In the genomic region with DNA sequence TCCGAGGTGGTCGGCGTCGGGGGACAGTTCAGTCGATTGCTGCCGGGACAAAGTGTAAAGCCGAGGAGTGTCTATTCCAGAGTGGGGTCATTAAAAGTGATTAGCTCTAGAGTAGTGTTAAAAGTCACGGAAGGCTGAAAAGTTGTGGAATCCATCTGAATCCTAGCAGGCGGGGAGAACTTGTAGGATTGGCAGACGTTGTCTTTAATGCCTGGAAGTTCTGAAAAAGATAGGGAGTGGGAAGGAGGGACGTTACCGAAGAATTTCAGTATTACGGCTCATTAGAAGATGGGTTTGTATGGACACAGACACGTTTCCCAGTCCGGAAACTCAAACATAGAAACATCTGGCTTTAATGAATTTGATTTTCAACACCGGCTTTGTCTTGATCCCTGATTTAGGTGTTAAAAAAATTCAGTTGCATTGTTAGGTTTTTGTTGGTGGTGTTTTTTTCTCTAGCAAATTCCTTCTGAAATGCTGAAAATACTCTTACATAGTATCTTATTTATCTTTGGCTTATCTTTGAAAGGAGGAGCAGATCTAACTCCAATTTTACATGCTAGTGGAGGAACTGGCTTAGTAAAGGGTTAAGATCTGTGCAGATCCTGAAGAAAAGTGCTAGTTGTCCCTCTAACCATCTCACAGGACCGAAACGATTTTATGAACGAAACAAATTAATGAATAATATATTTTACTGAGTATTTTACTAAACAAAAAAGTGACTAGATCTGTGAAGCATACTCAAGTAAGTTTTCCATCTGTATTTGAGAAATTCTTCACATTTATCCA, we compare ENCODE assay signal across 7 cellular contexts. TPM values are rescaled to one million over a fixed set of nuclear protein-coding genes. Genes with fewer than 3 reads are reported as not detected.
DNase-seq lines count a peak whose midpoint lies in the region; ATAC-seq, FAIRE-seq and TF ChIP-seq lines count a peak whose summit lies in the region.

No MANE protein-coding gene starts in this region.

- TF ChIP-seq POLR2A in body of pancreas (IDR thresholded peaks at IDR 0.05) = no peak
- TF ChIP-seq POLR2A in stomach (IDR thresholded peaks at IDR 0.05) = no peak

- intact Hi-C loops in body of pancreas (cut with DNase I) = no loop called here
- intact Hi-C loops in kidney (cut with DNase I) = no loop called here
- intact Hi-C loops in stomach (cut with DNase I; ENCODE audit: low total_unique reads) = no loop called here

- TF ChIP-seq CTCF in body of pancreas (IDR thresholded peaks at IDR 0.05) (no peak), kidney (IDR thresholded peaks at IDR 0.05; ENCODE audit: borderline replicate concordance, extremely low read depth, insufficient read depth) (no peak), stomach (IDR thresholded peaks at IDR 0.05) (no peak)

- no peak for TF ChIP-seq EP300 in stomach (IDR thresholded peaks at IDR 0.05)

- H3K27me3 ChIP-seq in body of pancreas (no peaks in the 10 kb centered on the region), stomach (no peaks in the 10 kb centered on the region)

- no peak for FAIRE-seq in kidney (lab: Jason Lieb, UNC)

- DNase-seq in GM04504 (ENCODE audit: low read depth) (peak; percentile 30), LHCN-M2 (ENCODE audit: low read depth) (peak; percentile 32), body of pancreas (no peak), kidney (no peak), stomach (no peak), HuH-7 (ENCODE audit: low spot score) (no peak)

- H3K4me1 ChIP-seq in body of pancreas (peaks cover 41% of the 10 kb centered on the region), kidney (ENCODE audit: control insufficient read depth in 1 of 2, insufficient read depth in 1 of 2, low read depth in 1 of 2, low read length in 2 of 2) (peaks cover 18 to 23% of the 10 kb centered on the region in 2 donors), stomach (peaks cover 22 to 71% (median 51%) of the 10 kb centered on the region in 4 donors)

- no peaks in the 10 kb centered on the region for H3K9me3 ChIP-seq in body of pancreas
- no peaks in the 10 kb centered on the region for H3K9me3 ChIP-seq in kidney (ENCODE audit: control insufficient read depth in 1 of 2, low read length in 2 of 2)
- no peaks in the 10 kb centered on the region for H3K9me3 ChIP-seq in stomach

- 2% methylated on average over 19 of the region's 19 CpGs for WGBS in body of pancreas, 2 donors
- WGBS in stomach, 5 donors = 3 to 4% (median 3%) methylated on average over 19 of the region's 19 CpGs

- H3K36me3 ChIP-seq in body of pancreas (replicated peaks in 1 of 2; ENCODE audit: insufficient read depth in 1 of 2, low read depth in 2 of 2) (no peaks in the 10 kb centered on the region), kidney (ENCODE audit: control insufficient read depth in 1 of 2, insufficient read depth in 2 of 2, low read length in 2 of 2) (peaks cover 0 to 1% of the 10 kb centered on the region in 2 donors), stomach (peaks cover 0 to 5% (median 0%) of the 10 kb centered on the region in 4 donors)

- peak; percentile 11 for ATAC-seq in body of pancreas
- no peak for ATAC-seq in HG02884 (IDR thresholded peaks at IDR 0.05; ENCODE audit: unreplicated experiment)

- H3K27ac ChIP-seq in body of pancreas (peak overlapping the region; percentile 92 to 99 (median 98)), kidney (ENCODE audit: low read depth in 2 of 2, low read length in 2 of 2) (peak overlapping the region; percentile 98 to 99), stomach (peak overlapping the region; percentile 96 to 99 (median 98))

- H3K4me3 ChIP-seq in body of pancreas = peak overlapping the region; percentile 92 to 95
- H3K4me3 ChIP-seq in kidney (ENCODE audit: low read length in 2 of 2) = peak overlapping the region; percentile 76 to 89
- peak overlapping the region; percentile 76 to 95 (median 86) for H3K4me3 ChIP-seq in stomach

- peak overlapping the region; percentile 89 to 96 for H3K9ac ChIP-seq in kidney (ENCODE audit: low read length in 2 of 2)

RNA-seq across cellular contexts. Expression of gene MKLN1, which starts 0.9 kb away (rescaled TPM):
- 31.5 and 40.5 TPM in 2 replicates for total RNA-seq in LHCN-M2 (2014; rRNA removed)
- polyA plus RNA-seq in LHCN-M2 (2012) = 17.9 TPM
- 10 to 100 TPM; 25.1 to 29.3 TPM for total RNA-seq in body of pancreas
- 77.0 TPM for total RNA-seq in kidney
- 24.4 TPM for polyA plus RNA-seq in kidney (ENCODE audit: insufficient read depth, low read depth, low replicate concordance)
- total RNA-seq in stomach = 100 to 1,000 TPM in 2 of 5 donors, 10 to 100 TPM in 3; 24.5 to 147 (median 43.3) TPM
- polyA plus RNA-seq in stomach = 10 to 100 TPM in 2 of 3 donors, 1 to 10 TPM in 1; 9.4 to 13.9 (median 11.5) TPM

Comparison
In these comparisons a context has a peak if more than half of its experiments do, and no peak if none do; other contexts are left out.
1. DNase-seq: peak in GM04504 (single experiment) and LHCN-M2 (single experiment); none in body of pancreas (0 of 4), kidney (single experiment), stomach (single experiment) and HuH-7 (single experiment).
2. Peak in every context shown above with its lines, with median percentiles within 50 percentile points of each other: H3K27ac ChIP-seq and H3K4me3 ChIP-seq.